In genomic region chr10:59708816-59709471, GRCh38 we compare ENCODE assay signal across 8 cellular contexts. TPM values are rescaled to one million over a fixed set of nuclear protein-coding genes. Genes with fewer than 3 reads are reported as not detected.
DNase-seq lines count a peak whose midpoint lies in the region; ATAC-seq and TF ChIP-seq lines count a peak whose summit lies in the region.

No MANE protein-coding gene starts in this region.

- ATAC-seq in HG03442 (IDR thresholded peaks at IDR 0.05; ENCODE audit: unreplicated experiment): peak; percentile 28
- ATAC-seq in psoas muscle: peak; percentile 56 to 74 (median 64)

- WGBS in psoas muscle, 3 donors: 1 to 2% (median 1%) methylated on average over 40 to 44 of the region's 44 CpGs

- POLR2A ChIA-PET in activated CD4-positive, alpha-beta memory T cell treated with anti-CD3 and anti-CD28 coated beads, Interleukin-2, amount 10 ng/mL, durations not matched to agents 7 days and 5 days (lab: Charles Lee): interaction anchor here (0.8 kb wide), 1 partner anchor 55 kb away, joined by 3 read pairs; no protein-coding TSS in a partner anchor

- no peaks in the 10 kb centered on the region for H3K36me3 ChIP-seq in psoas muscle (ENCODE audit: insufficient read depth in 1 of 2, low read depth in 1 of 2)

- H3K36me3 Mint-ChIP-seq in activated CD4-positive, alpha-beta memory T cell treated with anti-CD3 and anti-CD28 coated beads, Interleukin-2, amount 10 ng/mL, durations not matched to agents 7 days and 5 days (ENCODE audit: low read depth): no peaks in the 10 kb centered on the region

- H3K27me3 ChIP-seq in psoas muscle (ENCODE audit: insufficient read depth in 3 of 3, low read length in 2 of 3): no peaks in the 10 kb centered on the region

- peak overlapping the region; percentile 84 for H3K4me3 ChIP-seq in psoas muscle

- intact Hi-C loops in psoas muscle (cut with DNase I): loop anchor here in 1 of 2 donors (5.0 kb wide), 1 partner anchor 43 kb away; the partner anchor contains the start of gene MRLN

- peaks cover 63% of the 10 kb centered on the region for H3K27me3 Mint-ChIP-seq in activated CD4-positive, alpha-beta memory T cell treated with anti-CD3 and anti-CD28 coated beads, Interleukin-2, amount 10 ng/mL, durations not matched to agents 7 days and 5 days

- peaks cover 7% of the 10 kb centered on the region for H3K4me1 Mint-ChIP-seq in activated CD4-positive, alpha-beta memory T cell treated with anti-CD3 and anti-CD28 coated beads, Interleukin-2, amount 10 ng/mL, durations not matched to agents 7 days and 5 days

- no peak for TF ChIP-seq CTCF in psoas muscle (IDR thresholded peaks at IDR 0.05)

- peak overlapping the region; percentile 54 for H3K4me3 Mint-ChIP-seq in activated CD4-positive, alpha-beta memory T cell treated with anti-CD3 and anti-CD28 coated beads, Interleukin-2, amount 10 ng/mL, durations not matched to agents 7 days and 5 days

- no peak overlapping the region for H3K27ac Mint-ChIP-seq in activated CD4-positive, alpha-beta memory T cell treated with anti-CD3 and anti-CD28 coated beads, Interleukin-2, amount 10 ng/mL, durations not matched to agents 7 days and 5 days

- peaks cover 12% of the 10 kb centered on the region for H3K4me1 ChIP-seq in psoas muscle

- DNase-seq in NCI-H2081 (lab: John Stamatoyannopoulos, UW) (peak; percentile 32 to 35), NCI-H2081 treated with DMSO at 0.1 percent for 48 hours (lab: John Stamatoyannopoulos, UW) (no peak), glomerular visceral epithelial cell (ENCODE audit: extremely low spot score) (peak; percentile 35), psoas muscle (peak; percentile 16 to 71), amniotic stem cell (lab: John Stamatoyannopoulos, UW) (no peak), H4 (ENCODE audit: low spot score) (no peak)
- no peak for DNase-seq in activated CD4-positive, alpha-beta memory T cell treated with anti-CD3 and anti-CD28 coated beads, Interleukin-2, amount 10 ng/mL, durations not matched to agents 7 days and 5 days

- H3K9me3 Mint-ChIP-seq in activated CD4-positive, alpha-beta memory T cell treated with anti-CD3 and anti-CD28 coated beads, Interleukin-2, amount 10 ng/mL, durations not matched to agents 7 days and 5 days: no peaks in the 10 kb centered on the region

- peak overlapping the region; percentile 78 for H3K27ac ChIP-seq in psoas muscle

- CTCF ChIA-PET in activated CD4-positive, alpha-beta memory T cell treated with anti-CD3 and anti-CD28 coated beads, Interleukin-2, amount 10 ng/mL, durations not matched to agents 7 days and 5 days (lab: Charles Lee): interaction anchor here (1.1 to 1.7 kb wide), 5 partner anchors 30 to 156 kb away, joined by 3 to 5 read pairs (median 3); no protein-coding TSS in a partner anchor

- no peaks in the 10 kb centered on the region for H3K9me3 ChIP-seq in psoas muscle

RNA-seq across cellular contexts. Expression of gene SLC16A9, which starts 0.7 kb away (rescaled TPM):
- under 1 TPM; 0.48 to 0.58 TPM for total RNA-seq in activated CD4-positive, alpha-beta memory T cell treated with anti-CD3 and anti-CD28 coated beads, Interleukin-2, amount 10 ng/mL, durations not matched to agents 7 days and 5 days
- 1 to 10 TPM in 2 of 4 donors, under 1 TPM in 2; 0.64 to 2.5 (median 1.2) TPM for total RNA-seq in psoas muscle
- polyA plus RNA-seq in psoas muscle: 1 to 10 TPM in 1 of 3 donors, under 1 TPM in 2; 0.01 to 3.1 (median 0.57) TPM
- 7.2 and 13.7 TPM in 2 replicates for total RNA-seq in H4 (2014; rRNA removed; shearing (Covaris generic))

RNA-seq across cellular contexts. Expression of gene MRLN, which starts 44.3 kb away (rescaled TPM):
- total RNA-seq in activated CD4-positive, alpha-beta memory T cell treated with anti-CD3 and anti-CD28 coated beads, Interleukin-2, amount 10 ng/mL, durations not matched to agents 7 days and 5 days: not detected
- 100 to 1,000 TPM in 2 of 4 donors, 10 to 100 TPM in 2; 82.0 to 219 (median 103) TPM for total RNA-seq in psoas muscle
- 100 to 1,000 TPM in 2 of 3 donors, 10 to 100 TPM in 1; 15.1 to 738 (median 297) TPM for polyA plus RNA-seq in psoas muscle
- total RNA-seq in H4 (2014; rRNA removed; shearing (Covaris generic)): not detected in 2 replicates

Comparison
In these comparisons a context has a peak if more than half of its experiments do, and no peak if none do; other contexts are left out.
1. DNase-seq: peak in NCI-H2081 (2 of 2), glomerular visceral epithelial cell (single experiment) and psoas muscle (2 of 2); none in NCI-H2081 treated with DMSO at 0.1 percent for 48 hours (single experiment), activated CD4-positive, alpha-beta memory T cell treated with anti-CD3 and anti-CD28 coated beads, Interleukin-2, amount 10 ng/mL, durations not matched to agents 7 days and 5 days (single experiment), amniotic stem cell (single experiment) and H4 (single experiment).
2. RNA of gene MRLN, which starts 44.3 kb away (total RNA-seq): 82.0 to 219 TPM in psoas muscle; not detected in activated CD4-positive, alpha-beta memory T cell treated with anti-CD3 and anti-CD28 coated beads, Interleukin-2, amount 10 ng/mL, durations not matched to agents 7 days and 5 days and not detected in H4; every median in the first group is over 10 times any median in the second.